Comparison of ENCODE assay signal across 9 cellular contexts in genomic region chr10:32961892-32962369, GRCh38. TPM values are rescaled to one million over a fixed set of nuclear protein-coding genes. Genes with fewer than 3 reads are reported as not detected.
DNase-seq lines count a peak whose midpoint lies in the region; ATAC-seq and TF ChIP-seq lines count a peak whose summit lies in the region.
"Had no signal": no experiment of that assay in that cellular context is flagged by ENCODE, and none has a peak within 500 bp of the region (broad histone marks: within the 10 kb centered on the region; RNA-seq: fewer than 3 reads in every experiment).

No MANE protein-coding gene starts in this region.

- H3K9me3 ChIP-seq in AG04450 (ENCODE audit: control insufficient read depth, insufficient read depth, low read length) (no peaks in the 10 kb centered on the region), MG63 (no peaks in the 10 kb centered on the region; the same call in 1 of the 2 replicates)

- ATAC-seq in memory B cell (ENCODE audit: low read depth) (no peak), GM18909 (IDR thresholded peaks at IDR 0.05; ENCODE audit: poor library complexity, unreplicated experiment) (no peak), GM21576 (IDR thresholded peaks at IDR 0.05; ENCODE audit: unreplicated experiment) (no peak)

- POLR2A ChIA-PET in AG04450 (lab: Yijun Ruan, JAX): interaction anchor here (0.6 to 1.9 kb wide), 4 partner anchors 11 to 589 kb away, joined by 3 to 15 read pairs (median 4); no protein-coding TSS in a partner anchor

- peaks cover 22% of the 10 kb centered on the region for H3K4me1 Mint-ChIP-seq in dendritic cell treated with granulocyte-macrophage colony-stimulating factor and Interleukin-4, amounts not matched to agents 40 ng/mL and 50 ng/mL, for 4 days (ENCODE audit: low read depth)
- H3K4me1 Mint-ChIP-seq in memory B cell: peaks cover 24% of the 10 kb centered on the region
- peaks cover 16 to 21% of the 10 kb centered on the region in 2 donors for H3K4me1 Mint-ChIP-seq in immature natural killer cell

- peak overlapping the region; percentile 84 for H3K27ac ChIP-seq in AG04450 (ENCODE audit: low read depth, low read length)

- H3K4me3 Mint-ChIP-seq in dendritic cell treated with granulocyte-macrophage colony-stimulating factor and Interleukin-4, amounts not matched to agents 40 ng/mL and 50 ng/mL, for 4 days: peak overlapping the region; percentile 20
- H3K4me3 Mint-ChIP-seq in memory B cell: peak overlapping the region; percentile 14
- H3K4me3 Mint-ChIP-seq in immature natural killer cell: no peak overlapping the region

- intact Hi-C loops in dendritic cell treated with granulocyte-macrophage colony-stimulating factor and Interleukin-4, amounts not matched to agents 40 ng/mL and 50 ng/mL, for 4 days (cut with micrococcal nuclease): loop anchor here (1.0 kb wide), 1 partner anchor 18 kb away; no protein-coding TSS in a partner anchor

- H3K4me3 ChIP-seq in AG04450 (ENCODE audit: low read depth, low read length) (no peak overlapping the region; the same call in none of the 2 replicates), MG63 (peak overlapping the region; percentile 8; the same call in 1 of the 2 replicates)

- DNase-seq in AG04450 (ENCODE audit: low read depth, low spot score): peak; percentile 73
- no peak for DNase-seq in MG63
- DNase-seq in memory B cell (ENCODE audit: low spot score in 2 of 2): no peak
- no peak for DNase-seq in stimulated activated CD4-positive, alpha-beta T cell treated with anti-CD3 and anti-CD28 coated beads, Interleukin-4, amount 100 ng/mL, for 24 hours
- no peak for DNase-seq in immature natural killer cell
- DNase-seq: left cardiac atrium had no signal

- no peaks in the 10 kb centered on the region for H3K27me3 Mint-ChIP-seq in dendritic cell treated with granulocyte-macrophage colony-stimulating factor and Interleukin-4, amounts not matched to agents 40 ng/mL and 50 ng/mL, for 4 days
- no peaks in the 10 kb centered on the region for H3K27me3 Mint-ChIP-seq in memory B cell
- H3K27me3 Mint-ChIP-seq in immature natural killer cell (ENCODE audit: low read depth in 3 of 3): peaks cover 5 to 13% (median 7%) of the 10 kb centered on the region in 3 donors

- peak overlapping the region; percentile 74 for H3K27ac Mint-ChIP-seq in dendritic cell treated with granulocyte-macrophage colony-stimulating factor and Interleukin-4, amounts not matched to agents 40 ng/mL and 50 ng/mL, for 4 days
- H3K27ac Mint-ChIP-seq in memory B cell (peak overlapping the region; percentile 88), immature natural killer cell (no peak overlapping the region)

- CTCF ChIA-PET in AG04450 (lab: Charles Lee): interaction anchor here (0.6 to 1.0 kb wide), 4 partner anchors 19 to 485 kb away, joined by 3 to 7 read pairs (median 4); no protein-coding TSS in a partner anchor

- peaks cover 9% of the 10 kb centered on the region for H3K36me3 Mint-ChIP-seq in dendritic cell treated with granulocyte-macrophage colony-stimulating factor and Interleukin-4, amounts not matched to agents 40 ng/mL and 50 ng/mL, for 4 days (ENCODE audit: low read depth)
- H3K36me3 Mint-ChIP-seq in memory B cell: no peaks in the 10 kb centered on the region
- no peaks in the 10 kb centered on the region for H3K36me3 Mint-ChIP-seq in immature natural killer cell

- no peaks in the 10 kb centered on the region for H3K9me3 Mint-ChIP-seq in dendritic cell treated with granulocyte-macrophage colony-stimulating factor and Interleukin-4, amounts not matched to agents 40 ng/mL and 50 ng/mL, for 4 days
- H3K9me3 Mint-ChIP-seq in memory B cell (peaks cover 3% of the 10 kb centered on the region), immature natural killer cell (no peaks in the 10 kb centered on the region)

- H3K27me3 ChIP-seq in AG04450 (ENCODE audit: control insufficient read depth, insufficient read depth, low read length): no peaks in the 10 kb centered on the region
- H3K27me3 ChIP-seq in MG63: no peaks in the 10 kb centered on the region

- H3K36me3 ChIP-seq in MG63: peaks cover 1% of the 10 kb centered on the region; the same call in 1 of the 2 replicates

- TF ChIP-seq CTCF in AG04450 (IDR thresholded peaks at IDR 0.05; ENCODE audit: low read depth, low read length): peak; percentile 37

RNA-seq across cellular contexts. Expression of gene ITGB1, which starts 3.9 kb away (rescaled TPM):
- polyA plus RNA-seq in AG04450 (2011; rRNA removed) (1,870 and 2,796 TPM in 2 replicates), immature natural killer cell (100 to 1,000 TPM; 241 to 320 (median 276) TPM)
- polyA minus RNA-seq in AG04450 (2011; rRNA and poly(A)+ RNA removed): 1,381 and 1,666 TPM in 2 replicates
- 715 and 2,345 TPM in 2 replicates for total RNA-seq in MG63 (2014; rRNA removed; shearing (Covaris generic); ENCODE audit: low replicate concordance)

Comparison
In these comparisons a context has a peak if more than half of its experiments do, and no peak if none do; other contexts are left out.
1. H3K27ac Mint-ChIP-seq: peak in dendritic cell treated with granulocyte-macrophage colony-stimulating factor and Interleukin-4, amounts not matched to agents 40 ng/mL and 50 ng/mL, for 4 days (single experiment) and memory B cell (single experiment); none in immature natural killer cell (0 of 6).
2. H3K4me3 Mint-ChIP-seq: peak in dendritic cell treated with granulocyte-macrophage colony-stimulating factor and Interleukin-4, amounts not matched to agents 40 ng/mL and 50 ng/mL, for 4 days (single experiment) and memory B cell (single experiment); none in immature natural killer cell (0 of 5).